ENCODE assay signal across 17 cellular contexts in genomic region chr7:22676385-22676784, GRCh38. TPM values are rescaled to one million over a fixed set of nuclear protein-coding genes. Genes with fewer than 3 reads are reported as not detected.
A peak's percentile ranks its signal among the peaks of the same experiment; 100 is the strongest.
DNase-seq lines count a peak whose midpoint lies in the region; ATAC-seq and TF ChIP-seq lines count a peak whose summit lies in the region.
"Had no signal": no experiment of that assay in that cellular context is flagged by ENCODE, and none has a peak within 500 bp of the region (broad histone marks: within the 10 kb centered on the region; RNA-seq: fewer than 3 reads in every experiment).

No MANE protein-coding gene starts in this region.

- no peaks in the 10 kb centered on the region for H3K27me3 Mint-ChIP-seq in activated T-cell treated with anti-CD3 and anti-CD28 coated beads, Interleukin-2, amount 50 U/mL, for 24 hours
- no peaks in the 10 kb centered on the region for H3K27me3 Mint-ChIP-seq in activated B cell treated with CpG ODN at 0.5 μM for 24 hours
- H3K27me3 Mint-ChIP-seq in naive thymus-derived CD8-positive, alpha-beta T cell, result no peaks in the 10 kb centered on the region

- CTCF ChIA-PET in activated B cell treated with CpG ODN at 0.5 μM for 24 hours (lab: Charles Lee), result interaction anchor here (0.8 to 3.5 kb wide), 5 partner anchors 15 to 116 kb away, joined by 3 to 21 read pairs (median 4); partner anchors contain the start of gene IL6

- H3K4me3 Mint-ChIP-seq in activated T-cell treated with anti-CD3 and anti-CD28 coated beads, Interleukin-2, amount 50 U/mL, for 24 hours, result no peak overlapping the region
- H3K4me3 Mint-ChIP-seq in activated B cell treated with CpG ODN at 0.5 μM for 24 hours, result peak overlapping the region; percentile 47
- peak overlapping the region in 8 of 10 donors; percentile 34 to 69 (median 58) for H3K4me3 Mint-ChIP-seq in naive thymus-derived CD8-positive, alpha-beta T cell

- TF ChIP-seq CTCF in activated B cell treated with CpG ODN at 0.5 μM for 24 hours (IDR thresholded peaks at IDR 0.05), result no peak

- H3K4me1 Mint-ChIP-seq in activated T-cell treated with anti-CD3 and anti-CD28 coated beads, Interleukin-2, amount 50 U/mL, for 24 hours (ENCODE audit: low read depth), result peaks cover 69% of the 10 kb centered on the region
- H3K4me1 Mint-ChIP-seq in activated B cell treated with CpG ODN at 0.5 μM for 24 hours, result peaks cover 94% of the 10 kb centered on the region
- peaks cover 34 to 86% (median 78%) of the 10 kb centered on the region in 4 donors for H3K4me1 Mint-ChIP-seq in naive thymus-derived CD8-positive, alpha-beta T cell

- POLR2A ChIA-PET in activated B cell treated with CpG ODN at 0.5 μM for 24 hours (lab: Charles Lee), result interaction anchor here (1.2 to 5.6 kb wide), 9 partner anchors 10 to 50 kb away, joined by 3 to 75 read pairs (median 7); partner anchors contain the start of gene IL6
- POLR2A ChIA-PET in naive thymus-derived CD8-positive, alpha-beta T cell (lab: Charles Lee), result no interaction called here

- no peaks in the 10 kb centered on the region for H3K36me3 Mint-ChIP-seq in activated T-cell treated with anti-CD3 and anti-CD28 coated beads, Interleukin-2, amount 50 U/mL, for 24 hours (ENCODE audit: low read depth)
- H3K36me3 Mint-ChIP-seq in activated B cell treated with CpG ODN at 0.5 μM for 24 hours (ENCODE audit: low read depth), result peaks cover 19% of the 10 kb centered on the region
- peaks cover 0 to 2% (median 0%) of the 10 kb centered on the region in 3 donors for H3K36me3 Mint-ChIP-seq in naive thymus-derived CD8-positive, alpha-beta T cell

- no peak for DNase-seq in activated T-cell treated with anti-CD3 and anti-CD28 coated beads, Interleukin-2, amount 50 U/mL, for 24 hours
- DNase-seq in activated T-cell treated with anti-CD3 and anti-CD28 coated beads, Interleukin-2, amount 50 U/mL, for 48 hours, result no peak
- DNase-seq in activated B cell treated with CpG ODN at 0.5 μM for 24 hours (no peak), left lobe of liver (ENCODE audit: low spot score) (no peak), DMS114 treated with DMSO at 0.1 percent for 48 hours (lab: John Stamatoyannopoulos, UW; ENCODE audit: unreplicated experiment) (no peak), HK-2 (ENCODE audit: unreplicated experiment) (no peak)
- no peak for DNase-seq in naive thymus-derived CD8-positive, alpha-beta T cell
- DNase-seq: adrenal gland, heart right ventricle, Kasumi-1, NCI-H187, NCI-H524, tibial artery had no signal

- H3K9me3 Mint-ChIP-seq in activated T-cell treated with anti-CD3 and anti-CD28 coated beads, Interleukin-2, amount 50 U/mL, for 24 hours, result peaks cover 7% of the 10 kb centered on the region
- H3K9me3 Mint-ChIP-seq in activated B cell treated with CpG ODN at 0.5 μM for 24 hours, result peaks cover 14% of the 10 kb centered on the region
- peaks cover 0 to 10% (median 0%) of the 10 kb centered on the region in 9 donors for H3K9me3 Mint-ChIP-seq in naive thymus-derived CD8-positive, alpha-beta T cell

- ATAC-seq in GM21723 (IDR thresholded peaks at IDR 0.05; ENCODE audit: unreplicated experiment) (peak; percentile 45), activated B cell treated with CpG ODN at 0.5 μM for 24 hours (ENCODE audit: low read depth) (peak; percentile 54), left lobe of liver (no peak)
- no peak for ATAC-seq in naive thymus-derived CD8-positive, alpha-beta T cell
- ATAC-seq: esophagus mucosa, heart right ventricle, left cardiac atrium had no signal

- H3K27ac Mint-ChIP-seq in activated T-cell treated with anti-CD3 and anti-CD28 coated beads, Interleukin-2, amount 50 U/mL, for 24 hours, result peak overlapping the region; percentile 89
- peak overlapping the region; percentile 92 for H3K27ac Mint-ChIP-seq in activated B cell treated with CpG ODN at 0.5 μM for 24 hours
- H3K27ac Mint-ChIP-seq in naive thymus-derived CD8-positive, alpha-beta T cell, result peak overlapping the region in 7 of 10 donors; percentile 51 to 93 (median 53)

- intact Hi-C loops in activated B cell treated with CpG ODN at 0.5 μM for 24 hours (cut with micrococcal nuclease), result loop anchor here (1.0 to 2.0 kb wide), 3 partner anchors 14 to 50 kb away; no protein-coding TSS in a partner anchor

RNA-seq across cellular contexts. Expression of gene IL6, which starts 50.6 kb away (rescaled TPM):
- total RNA-seq in activated B cell treated with CpG ODN at 0.5 μM for 24 hours, result 64.4 and 72.3 TPM in 2 replicates
- not detected for total RNA-seq in naive thymus-derived CD8-positive, alpha-beta T cell
- polyA plus RNA-seq in naive thymus-derived CD8-positive, alpha-beta T cell, result not detected
- not detected for total RNA-seq in left lobe of liver
- total RNA-seq: esophagus mucosa; T-helper 2 cell treated with Interferon-gamma antibody and Interleukin-4, amounts not matched to agents 100 ng/mL and 5 ng/mL, for 36 hours had no signal

Comparison
In these comparisons a context has a peak if more than half of its experiments do, and no peak if none do; other contexts are left out.
1. ATAC-seq: peak in GM21723 (single experiment) and activated B cell treated with CpG ODN at 0.5 μM for 24 hours (single experiment); none in naive thymus-derived CD8-positive, alpha-beta T cell (0 of 2) and left lobe of liver (single experiment).
2. RNA of gene IL6, which starts 50.6 kb away (total RNA-seq): 64.4 to 72.3 TPM in activated B cell treated with CpG ODN at 0.5 μM for 24 hours; not detected in naive thymus-derived CD8-positive, alpha-beta T cell and not detected in left lobe of liver (single experiment); every median in the first group is over 10 times any median in the second.
3. Peak in every context shown above with its lines, with median percentiles within 50 percentile points of each other: H3K27ac Mint-ChIP-seq.